In genomic region chr12:8698132-8698829, GRCh38 we compare ENCODE assay signal across 9 cellular contexts. TPM values are rescaled to one million over a fixed set of nuclear protein-coding genes. Genes with fewer than 3 reads are reported as not detected.
A peak's percentile ranks its signal among the peaks of the same experiment; 100 is the strongest.
DNase-seq lines count a peak whose midpoint lies in the region; ATAC-seq and TF ChIP-seq lines count a peak whose summit lies in the region.
"Had no signal": no experiment of that assay in that cellular context is flagged by ENCODE, and none has a peak within 500 bp of the region (broad histone marks: within the 10 kb centered on the region; RNA-seq: fewer than 3 reads in every experiment).

No MANE protein-coding gene starts in this region.

- ATAC-seq in GM21825 (IDR thresholded peaks at IDR 0.05; ENCODE audit: unreplicated experiment): peak; percentile 13

- no peak for TF ChIP-seq CTCF in endothelial cell (IDR thresholded peaks at IDR 0.05; ENCODE audit: unreplicated experiment)

- DNase-seq in D341Med (ENCODE audit: low spot score) (peak; percentile 56), NAMALWA (ENCODE audit: low spot score) (peak; percentile 62), endothelial cell (ENCODE audit: low spot score) (peak; percentile 59), mucosa of gallbladder (ENCODE audit: low spot score) (peak; percentile 44), ureter (ENCODE audit: low spot score) (no peak)
- peak; percentile 4 to 23 (median 7) for DNase-seq in activated CD8-positive, alpha-beta memory T cell treated with anti-CD3 and anti-CD28 coated beads for 48 hours (ENCODE audit: low read depth in 2 of 3, low spot score in 2 of 3)
- DNase-seq in stimulated activated naive CD4-positive, alpha-beta T cell (lab: John Stamatoyannopoulos, UW): peak; percentile 5 to 55 (median 42)

- peaks cover 23% of the 10 kb centered on the region for H3K4me1 Mint-ChIP-seq in endothelial cell (ENCODE audit: unreplicated experiment)

- H3K9me3 Mint-ChIP-seq in endothelial cell (ENCODE audit: unreplicated experiment): no peaks in the 10 kb centered on the region

- peaks cover 10% of the 10 kb centered on the region for H3K36me3 Mint-ChIP-seq in endothelial cell (ENCODE audit: low read depth, unreplicated experiment)

- H3K4me3 Mint-ChIP-seq in endothelial cell (ENCODE audit: unreplicated experiment): peak overlapping the region; percentile 100

- H3K27me3 Mint-ChIP-seq in endothelial cell (ENCODE audit: unreplicated experiment): peaks cover 8% of the 10 kb centered on the region

- peak overlapping the region; percentile 98 for H3K27ac Mint-ChIP-seq in endothelial cell (ENCODE audit: unreplicated experiment)

RNA-seq across cellular contexts. Expression of gene RIMKLB, which starts 0.5 kb away (rescaled TPM):
- 101 TPM for total RNA-seq in endothelial cell (ENCODE audit: unreplicated experiment)
- 34.0 TPM for total RNA-seq in mucosa of gallbladder
- total RNA-seq in ureter: 43.4 TPM

RNA-seq across cellular contexts. Expression of gene MFAP5, which starts 35.7 kb away (rescaled TPM):
- total RNA-seq in endothelial cell (ENCODE audit: unreplicated experiment): 0.31 TPM
- 6.8 TPM for total RNA-seq in mucosa of gallbladder
- total RNA-seq in ureter: 17.0 TPM
- total RNA-seq: activated CD8-positive, alpha-beta memory T cell treated with anti-CD3 and anti-CD28 coated beads for 36 hours had no signal
